ENCODE assay signal across 8 cellular contexts in the genomic region with DNA sequence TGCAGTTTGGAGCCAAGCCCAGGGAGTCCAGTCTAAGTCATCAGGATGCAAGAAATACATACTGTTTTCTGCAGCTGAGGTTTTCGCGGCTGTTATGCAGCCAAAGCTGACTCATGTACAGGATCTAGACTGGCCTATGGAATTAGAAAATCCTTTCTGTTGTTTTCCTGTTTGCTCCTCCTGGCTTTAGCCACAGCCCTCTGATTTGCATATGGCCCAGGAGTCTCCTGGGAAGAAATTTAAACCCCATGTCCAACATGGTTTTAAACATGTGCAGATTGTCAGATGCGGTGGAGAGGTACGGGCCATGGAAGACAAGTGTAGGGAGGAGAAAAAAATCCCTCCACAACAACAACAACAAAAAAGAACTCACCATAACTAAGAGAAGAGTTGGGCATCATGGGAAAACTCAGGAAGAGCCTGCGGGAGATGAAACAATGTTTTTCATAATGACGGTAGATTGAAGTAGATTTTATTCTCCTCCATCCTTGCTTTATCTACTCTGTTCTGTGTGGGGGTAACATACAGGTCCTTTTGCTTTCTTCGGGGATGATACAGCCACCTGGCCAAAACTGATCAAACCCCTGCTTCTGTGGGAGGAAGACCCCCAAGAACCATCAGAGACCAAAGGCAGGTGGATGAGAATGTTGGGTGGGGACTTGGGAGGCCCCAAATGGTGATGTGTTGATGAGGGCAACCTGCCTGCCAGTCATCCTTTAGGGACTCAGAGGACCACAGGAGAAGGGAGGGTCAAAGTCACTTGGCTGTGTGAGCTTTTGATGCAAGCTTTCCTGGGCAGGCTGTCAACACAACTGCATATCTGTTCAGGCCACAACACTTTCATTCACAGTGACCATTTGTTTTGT. TPM values are rescaled to one million over a fixed set of nuclear protein-coding genes. Genes with fewer than 3 reads are reported as not detected.
A peak's percentile ranks its signal among the peaks of the same experiment; 100 is the strongest.
DNase-seq lines count a peak whose midpoint lies in the region; ATAC-seq and TF ChIP-seq lines count a peak whose summit lies in the region.

No MANE protein-coding gene starts in this region.

- 58 to 62% methylated on average over 5 of the region's 7 CpGs for WGBS in ectodermal cell, 2 experiments

- H3K4me1 Mint-ChIP-seq in progenitor cell of endocrine pancreas (ENCODE audit: low read depth) = peaks cover 4% of the 10 kb centered on the region

- H3K4me3 ChIP-seq in ectodermal cell (ENCODE audit: insufficient read depth, low read depth, low read length) = no peak overlapping the region

- no peak overlapping the region for H3K4me3 Mint-ChIP-seq in progenitor cell of endocrine pancreas (ENCODE audit: low read depth)

- no peaks in the 10 kb centered on the region for H3K36me3 ChIP-seq in ectodermal cell (ENCODE audit: control insufficient read depth, insufficient read depth, low read length)

- no peak for TF ChIP-seq CTCF in progenitor cell of endocrine pancreas (IDR thresholded peaks at IDR 0.05; ENCODE audit: unreplicated experiment)

- no peaks in the 10 kb centered on the region for H3K4me1 ChIP-seq in ectodermal cell (ENCODE audit: control insufficient read depth, insufficient read depth, low read length)

- no peaks in the 10 kb centered on the region for H3K27me3 Mint-ChIP-seq in progenitor cell of endocrine pancreas

- H3K9me3 ChIP-seq in ectodermal cell (ENCODE audit: control insufficient read depth, low read length) = no peaks in the 10 kb centered on the region

- DNase-seq in activated CD4-positive, alpha-beta T cell treated with anti-CD3 and anti-CD28 coated beads for 48 hours = peak; percentile 46
- no peak for DNase-seq in activated CD4-positive, alpha-beta T cell treated with anti-CD3 and anti-CD28 coated beads for 1 hour
- DNase-seq in OCI-M1 (lab: John Stamatoyannopoulos, UW) (peak; percentile 7), progenitor cell of endocrine pancreas (ENCODE audit: low spot score, unreplicated experiment) (no peak), NCI-H1417 treated with DMSO at 0.1 percent for 48 hours (lab: John Stamatoyannopoulos, UW) (no peak)
- DNase-seq in stimulated activated CD4-positive, alpha-beta T cell treated with anti-CD3 and anti-CD28 coated beads, Interleukin-12 subunit alpha, Interleukin-12 subunit beta, amount 100 ng/mL, for 4 hours = no peak

- H3K36me3 Mint-ChIP-seq in progenitor cell of endocrine pancreas (ENCODE audit: insufficient read depth) = no peaks in the 10 kb centered on the region

- no peaks in the 10 kb centered on the region for H3K9me3 Mint-ChIP-seq in progenitor cell of endocrine pancreas (ENCODE audit: low read depth)

- peak overlapping the region; percentile 95 for H3K27ac Mint-ChIP-seq in progenitor cell of endocrine pancreas

- H3K27me3 ChIP-seq in ectodermal cell (ENCODE audit: control insufficient read depth, insufficient read depth, low read length, poor library complexity, severe bottlenecking) = no peaks in the 10 kb centered on the region

- peak overlapping the region; percentile 93 for H3K27ac ChIP-seq in ectodermal cell (ENCODE audit: insufficient read depth, low read depth, low read length, poor library complexity, severe bottlenecking)

- ATAC-seq in GM19328 (IDR thresholded peaks at IDR 0.05; ENCODE audit: unreplicated experiment) = no peak

RNA-seq across cellular contexts. Expression of a gene that starts 29.8 kb away (rescaled TPM):
- polyA plus RNA-seq in ectodermal cell (2013, experiment 1 of 4) = 57.4 TPM
- 60.7 TPM for polyA plus RNA-seq in ectodermal cell (2013, experiment 2 of 4)
- 35.9 TPM for polyA plus RNA-seq in ectodermal cell (2013, experiment 3 of 4)
- polyA plus RNA-seq in ectodermal cell (2013, experiment 4 of 4) = 42.9 TPM
- 65.4 and 68.6 TPM in 2 replicates for total RNA-seq in progenitor cell of endocrine pancreas

Comparison
In these comparisons a context has a peak if more than half of its experiments do, and no peak if none do; other contexts are left out.
1. DNase-seq: peak in activated CD4-positive, alpha-beta T cell treated with anti-CD3 and anti-CD28 coated beads for 48 hours (single experiment) and OCI-M1 (single experiment); none in activated CD4-positive, alpha-beta T cell treated with anti-CD3 and anti-CD28 coated beads for 1 hour (single experiment), progenitor cell of endocrine pancreas (single experiment), stimulated activated CD4-positive, alpha-beta T cell treated with anti-CD3 and anti-CD28 coated beads, Interleukin-12 subunit alpha, Interleukin-12 subunit beta, amount 100 ng/mL, for 4 hours (single experiment) and NCI-H1417 treated with DMSO at 0.1 percent for 48 hours (single experiment).